In genomic region chr20:58329711-58330110, GRCh38 we compare ENCODE assay signal across 25 cellular contexts.
"Had no signal": no experiment of that assay in that cellular context is flagged by ENCODE, and none has a peak within 500 bp of the region (broad histone marks: within the 10 kb centered on the region; RNA-seq: fewer than 3 reads in every experiment).

No MANE protein-coding gene starts in this region.

- H3K27me3 Mint-ChIP-seq: stimulated activated naive B cell treated with anti-CD40 and anti-IgM and Interleukin-4, amounts not matched to agents 10 μg/mL and 1 μg/mL and 100 μg/mL, for 72 hours; stimulated activated naive CD8-positive, alpha-beta T cell treated with anti-CD3 and anti-CD28 coated beads, Interleukin-15, Interleukin-2, amounts not matched to agents 100 ng/mL and 50 ng/mL, for 24 hours had no signal

- H3K9me3 Mint-ChIP-seq: natural killer cell; neural crest cell; stimulated activated naive B cell treated with anti-CD40 and anti-IgM and Interleukin-4, amounts not matched to agents 10 μg/mL and 1 μg/mL and 100 μg/mL, for 72 hours; stimulated activated naive CD8-positive, alpha-beta T cell treated with anti-CD3 and anti-CD28 coated beads, Interleukin-15, Interleukin-2, amounts not matched to agents 100 ng/mL and 50 ng/mL, for 24 hours had no signal

- H3K27me3 ChIP-seq: dorsolateral prefrontal cortex, esophagus squamous epithelium, heart right ventricle, neutrophil, pancreas, spleen, tibial nerve, upper lobe of left lung had no signal

- H3K27ac ChIP-seq: dorsolateral prefrontal cortex, esophagus squamous epithelium, heart right ventricle, left ventricle myocardium inferior, lower lobe of right lung, neutrophil, pancreas, skin epidermis, spleen, thoracic aorta, tibial nerve, upper lobe of left lung had no signal

- H3K4me3 Mint-ChIP-seq: natural killer cell; neural crest cell; stimulated activated naive B cell treated with anti-CD40 and anti-IgM and Interleukin-4, amounts not matched to agents 10 μg/mL and 1 μg/mL and 100 μg/mL, for 72 hours; stimulated activated naive CD8-positive, alpha-beta T cell treated with anti-CD3 and anti-CD28 coated beads, Interleukin-15, Interleukin-2, amounts not matched to agents 100 ng/mL and 50 ng/mL, for 24 hours had no signal

- ATAC-seq: heart right ventricle; left colon; lower lobe of right lung; natural killer cell; pancreas; sciatic nerve; stimulated activated naive B cell treated with anti-CD40 and anti-IgM and Interleukin-4, amounts not matched to agents 10 μg/mL and 1 μg/mL and 100 μg/mL, for 72 hours had no signal

- H3K9me3 ChIP-seq: esophagus squamous epithelium, heart right ventricle, left ventricle myocardium inferior, lower lobe of right lung, neutrophil, pancreas, spleen, thoracic aorta, tibial nerve, upper lobe of left lung had no signal

- H3K27ac Mint-ChIP-seq: stimulated activated naive B cell treated with anti-CD40 and anti-IgM and Interleukin-4, amounts not matched to agents 10 μg/mL and 1 μg/mL and 100 μg/mL, for 72 hours; stimulated activated naive CD8-positive, alpha-beta T cell treated with anti-CD3 and anti-CD28 coated beads, Interleukin-15, Interleukin-2, amounts not matched to agents 100 ng/mL and 50 ng/mL, for 24 hours had no signal

- H3K36me3 Mint-ChIP-seq: natural killer cell had no signal

- H3K4me3 ChIP-seq: dorsolateral prefrontal cortex, esophagus squamous epithelium, heart right ventricle, left ventricle myocardium inferior, lower lobe of right lung, pancreas, skin epidermis, spleen, thoracic aorta, tibial nerve, upper lobe of left lung had no signal

- H3K4me1 ChIP-seq: esophagus squamous epithelium had no signal

- H3K36me3 ChIP-seq: left ventricle myocardium inferior, lower lobe of right lung, thoracic aorta, upper lobe of left lung had no signal

- DNase-seq: cerebellar nuclear complex; dorsolateral prefrontal cortex; effector CD4-positive, alpha-beta T cell; erythroblast; esophagus squamous epithelium; foreskin melanocyte; glutamatergic neuron; heart right ventricle; hippocampal formation; left colon; left ventricle myocardium inferior; lower lobe of right lung; natural killer cell; pancreas; spleen; stimulated activated CD4-positive, alpha-beta T cell treated with anti-CD3 and anti-CD28 coated beads, Interleukin-4, amount 100 ng/mL, for 4 hours; stimulated activated naive B cell treated with anti-CD40 and anti-IgM and Interleukin-4, amounts not matched to agents 10 μg/mL and 1 μg/mL and 100 μg/mL, for 72 hours; upper lobe of left lung had no signal

- H3K4me1 Mint-ChIP-seq: neural crest cell had no signal
